Comparison of ENCODE assay signal across 8 cellular contexts in the genomic region with DNA sequence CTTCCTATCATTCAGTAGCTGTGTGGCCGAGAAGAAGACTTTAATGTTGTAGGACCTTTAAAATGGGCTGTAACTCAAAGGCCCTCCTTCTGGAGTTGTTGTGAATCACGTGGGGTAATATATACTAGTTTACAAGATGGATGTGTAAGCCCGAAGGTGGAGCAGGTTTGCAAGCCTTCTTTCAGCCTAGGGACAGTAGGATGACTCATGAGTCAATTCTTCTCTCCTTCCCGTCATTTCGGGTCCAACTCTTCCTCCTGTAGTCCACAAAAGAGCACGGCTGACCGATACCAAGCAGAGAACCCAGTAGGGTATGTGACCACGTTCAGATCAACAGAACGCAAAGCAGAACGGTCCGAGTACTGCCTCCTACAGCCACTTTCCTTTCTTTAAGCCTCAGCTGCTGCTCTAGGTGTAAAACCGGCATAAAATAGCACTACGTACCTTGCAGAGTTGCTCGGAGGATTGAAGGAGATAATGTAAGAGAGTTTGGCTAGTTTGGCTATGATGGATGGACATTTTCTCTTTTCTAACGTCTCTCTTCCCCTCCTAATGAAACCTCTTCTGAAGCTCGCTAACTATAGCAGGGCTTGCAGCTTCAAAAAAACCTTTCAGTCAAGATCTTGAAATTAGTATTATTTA. TPM values are rescaled to one million over a fixed set of nuclear protein-coding genes. Genes with fewer than 3 reads are reported as not detected.
DNase-seq lines count a peak whose midpoint lies in the region; ATAC-seq and TF ChIP-seq lines count a peak whose summit lies in the region.

No MANE protein-coding gene starts in this region.

- peak overlapping the region; percentile 93 for H3K27ac Mint-ChIP-seq in T-helper 17 cell

- H3K4me3 Mint-ChIP-seq in T-helper 17 cell = peak overlapping the region; percentile 95

- peak overlapping the region; percentile 89 for H3K4me3 ChIP-seq in GM08714 (ENCODE audit: low read length)
- H3K4me3 ChIP-seq in cardiac fibroblast (replicated peaks in 1 of 2; ENCODE audit: low read depth in 2 of 2, low read length in 2 of 2) = peak overlapping the region; percentile 72 to 78

- no peak for TF ChIP-seq CTCF in cardiac fibroblast (IDR thresholded peaks at IDR 0.05; ENCODE audit: low read depth, low read length)

- H3K9me3 ChIP-seq in T-helper 17 cell (ENCODE audit: control insufficient read depth, low read length, poor library complexity, severe bottlenecking) = no peaks in the 10 kb centered on the region

- peaks cover 4% of the 10 kb centered on the region for H3K36me3 Mint-ChIP-seq in T-helper 17 cell (ENCODE audit: low read depth)

- no peaks in the 10 kb centered on the region for H3K27me3 Mint-ChIP-seq in T-helper 17 cell

- peak; percentile 65 for DNase-seq in LHCN-M2 (ENCODE audit: low read depth)
- peak in 1 of 3 donors; percentile 27 for DNase-seq in T-helper 17 cell
- DNase-seq in cardiac fibroblast (ENCODE audit: low read depth in 2 of 2) = peak; percentile 43 to 66
- peak; percentile 64 for DNase-seq in left kidney (ENCODE audit: low read depth, low spot score)
- peak in 5 of 6 experiments; percentile 26 to 70 (median 44) for DNase-seq in stimulated activated naive CD4-positive, alpha-beta T cell (lab: John Stamatoyannopoulos, UW)
- DNase-seq in middle frontal gyrus (ENCODE audit: extremely low spot score, low spot score) = no peak

- ATAC-seq in GM21737 (IDR thresholded peaks at IDR 0.05; ENCODE audit: unreplicated experiment) = peak; percentile 19
- ATAC-seq in T-helper 17 cell = peak; percentile 61

- H3K4me1 Mint-ChIP-seq in T-helper 17 cell = peaks cover 32% of the 10 kb centered on the region

RNA-seq across cellular contexts. Expression of a gene that starts 1.3 kb away (rescaled TPM):
- total RNA-seq in LHCN-M2 (2014; rRNA removed) = 15.7 and 19.2 TPM in 2 replicates
- polyA plus RNA-seq in LHCN-M2 (2012) = 10.9 TPM
- 100 to 1,000 TPM; 114 to 116 TPM for total RNA-seq in T-helper 17 cell
